8 cellular contexts compared by ENCODE assay signal in the genomic region with DNA sequence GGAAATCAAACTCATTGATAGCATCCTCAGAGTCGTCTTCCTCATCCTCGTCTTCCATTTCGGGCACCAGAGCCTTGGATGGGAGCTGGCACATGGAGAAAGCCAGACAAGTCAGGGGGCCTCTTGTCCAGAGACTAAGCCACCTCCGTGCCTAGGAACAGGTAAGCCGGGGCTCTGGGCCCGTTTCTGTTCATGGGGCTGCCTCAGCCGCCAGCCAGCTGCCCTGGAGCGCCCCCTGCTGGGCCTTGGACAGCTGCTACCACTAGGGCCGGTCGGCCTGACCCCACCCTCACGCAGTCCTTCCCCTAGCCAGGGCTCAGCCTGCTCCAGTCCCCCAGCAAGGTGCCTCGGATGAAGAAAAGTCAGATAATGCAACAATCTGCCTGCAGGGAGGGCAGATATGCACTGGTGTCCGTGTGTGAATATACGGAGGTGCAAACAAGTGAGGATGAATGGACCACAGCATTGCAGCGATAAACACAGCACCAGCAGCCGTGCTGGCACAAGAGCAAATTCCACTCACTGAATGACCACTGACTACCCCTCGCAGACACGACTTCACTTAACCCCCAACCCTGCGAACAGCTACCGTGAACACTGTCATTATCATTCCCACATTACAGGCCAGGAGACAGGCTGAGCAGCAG. TPM values are rescaled to one million over a fixed set of nuclear protein-coding genes. Genes with fewer than 3 reads are reported as not detected.
DNase-seq lines count a peak whose midpoint lies in the region; ATAC-seq, FAIRE-seq and TF ChIP-seq lines count a peak whose summit lies in the region.

No MANE protein-coding gene starts in this region.

- H3K79me2 ChIP-seq in astrocyte (ENCODE audit: insufficient read depth, low read length): peaks cover 71% of the 10 kb centered on the region

- no peak overlapping the region for H3K4me2 ChIP-seq in astrocyte (ENCODE audit: low read length)

- peak; percentile 89 for ATAC-seq in CD4-positive, alpha-beta T cell (ENCODE audit: poor library complexity)
- ATAC-seq in HG02973 (IDR thresholded peaks at IDR 0.05; ENCODE audit: unreplicated experiment): no peak

- H3K9ac ChIP-seq in astrocyte (ENCODE audit: low read length): no peak overlapping the region

- H4K20me1 ChIP-seq in astrocyte (ENCODE audit: insufficient read depth, low read length): peaks cover 84% of the 10 kb centered on the region

- POLR2A ChIA-PET in CD4-positive, alpha-beta T cell (lab: Charles Lee): interaction anchor here (0.6 to 2.0 kb wide), 7 partner anchors 11 to 116 kb away, joined by 4 to 23 read pairs (median 4); a partner anchor contains a TSS

- no peak for FAIRE-seq in astrocyte (lab: Jason Lieb, UNC)

- H3K4me1 Mint-ChIP-seq in CD4-positive, alpha-beta T cell (ENCODE audit: low read depth): peaks cover 8% of the 10 kb centered on the region
- H3K4me1 Mint-ChIP-seq in astrocyte (ENCODE audit: low read depth, unreplicated experiment): peaks cover 53% of the 10 kb centered on the region

- CTCF ChIA-PET in CD4-positive, alpha-beta T cell (lab: Charles Lee): interaction anchor here (0.7 to 3.5 kb wide), 12 partner anchors 11 to 199 kb away, joined by 3 to 45 read pairs (median 6); no protein-coding TSS in a partner anchor

- no peak overlapping the region for H3K4me3 ChIP-seq in HL-60 (replicated peaks; ENCODE audit: insufficient read depth, low read length)
- H3K4me3 ChIP-seq in astrocyte (ENCODE audit: insufficient read depth, low read depth, low read length): no peak overlapping the region

- no peaks in the 10 kb centered on the region for H3K9me3 ChIP-seq in CD4-positive, alpha-beta T cell (ENCODE audit: control insufficient read depth, low read length)
- no peaks in the 10 kb centered on the region for H3K9me3 ChIP-seq in astrocyte (ENCODE audit: insufficient read depth, low read depth, low read length)

- H3K9me3 Mint-ChIP-seq in CD4-positive, alpha-beta T cell: no peaks in the 10 kb centered on the region
- H3K9me3 Mint-ChIP-seq in astrocyte (ENCODE audit: unreplicated experiment): no peaks in the 10 kb centered on the region

- peaks cover 80% of the 10 kb centered on the region for H3K36me3 Mint-ChIP-seq in CD4-positive, alpha-beta T cell (ENCODE audit: low read depth)
- H3K36me3 Mint-ChIP-seq in astrocyte (ENCODE audit: low read depth, unreplicated experiment): peaks cover 20% of the 10 kb centered on the region

- peak; percentile 89 for TF ChIP-seq CTCF in CD4-positive, alpha-beta T cell (IDR thresholded peaks at IDR 0.05)
- TF ChIP-seq CTCF in HL-60 (IDR thresholded peaks at IDR 0.05; ENCODE audit: insufficient read depth, low read length) (peak; percentile 89), astrocyte (IDR thresholded peaks at IDR 0.05; ENCODE audit: insufficient read depth, low read depth, low read length) (peak; percentile 74)

- peaks cover 23% of the 10 kb centered on the region for H3K36me3 ChIP-seq in astrocyte (ENCODE audit: insufficient read depth, low read length)

- H2AFZ ChIP-seq in astrocyte (ENCODE audit: low read depth, low read length): no peak overlapping the region

- DNase-seq in CD4-positive, alpha-beta T cell: peak; percentile 69 to 89 (median 81)
- DNase-seq in HL-60 (ENCODE audit: low read depth in 1 of 2, low spot score in 1 of 2) (peak in 1 of 2 experiments; percentile 56), T1000 (lab: John Stamatoyannopoulos, UW) (peak; percentile 29), astrocyte (ENCODE audit: low read depth) (no peak), iPS-NIHi11 (ENCODE audit: low spot score) (peak; percentile 98), NCI-H2029 treated with DMSO at 0.1 percent for 48 hours (lab: John Stamatoyannopoulos, UW) (no peak)
- peak; percentile 60 to 68 for DNase-seq in stimulated activated CD4-positive, alpha-beta T cell treated with anti-CD3 and anti-CD28 coated beads, Interleukin-1b, Interleukin-23, amount 100 ng/mL, for 1 hour (ENCODE audit: low read depth in 2 of 2)

- intact Hi-C loops in CD4-positive, alpha-beta T cell (cut with DNase I, micrococcal nuclease): loop anchor here (1.0 to 2.0 kb wide), 3 partner anchors 25 to 200 kb away; no protein-coding TSS in a partner anchor

- H3K27ac ChIP-seq in CD4-positive, alpha-beta T cell (ENCODE audit: low read depth, low read length): no peak overlapping the region
- no peak overlapping the region for H3K27ac ChIP-seq in HL-60 (replicated peaks)
- H3K27ac ChIP-seq in astrocyte (ENCODE audit: low read depth, low read length): no peak overlapping the region

- H3K27ac Mint-ChIP-seq in CD4-positive, alpha-beta T cell: no peak overlapping the region
- no peak overlapping the region for H3K27ac Mint-ChIP-seq in astrocyte (ENCODE audit: unreplicated experiment)

- no peak overlapping the region for H3K4me3 Mint-ChIP-seq in CD4-positive, alpha-beta T cell
- H3K4me3 Mint-ChIP-seq in astrocyte (ENCODE audit: unreplicated experiment): no peak overlapping the region

- H3K4me1 ChIP-seq in astrocyte (ENCODE audit: insufficient read depth, low read length): peaks cover 42% of the 10 kb centered on the region

- H3K27me3 ChIP-seq in CD4-positive, alpha-beta T cell (ENCODE audit: control insufficient read depth, insufficient read depth, low read length): no peaks in the 10 kb centered on the region
- H3K27me3 ChIP-seq in HL-60 (ENCODE audit: insufficient read depth, poor library complexity, severe bottlenecking): no peaks in the 10 kb centered on the region
- H3K27me3 ChIP-seq in astrocyte (ENCODE audit: insufficient read depth, low read length): no peaks in the 10 kb centered on the region

- no peaks in the 10 kb centered on the region for H3K27me3 Mint-ChIP-seq in CD4-positive, alpha-beta T cell
- no peaks in the 10 kb centered on the region for H3K27me3 Mint-ChIP-seq in astrocyte (ENCODE audit: low read depth, unreplicated experiment)

RNA-seq across cellular contexts. Expression of a gene that starts 11.9 kb away (rescaled TPM):
- total RNA-seq in CD4-positive, alpha-beta T cell: 100 to 1,000 TPM; 105 to 113 TPM
- 45.8 and 54.6 TPM in 2 replicates for total RNA-seq in astrocyte

RNA-seq across cellular contexts. Expression of a gene that starts 17.0 kb away (rescaled TPM):
- 10 to 100 TPM; 19.0 to 20.2 TPM for total RNA-seq in CD4-positive, alpha-beta T cell
- 25.1 and 28.1 TPM in 2 replicates for total RNA-seq in astrocyte

RNA-seq across cellular contexts. Expression of a gene that starts 17.4 kb away (rescaled TPM):
- total RNA-seq in CD4-positive, alpha-beta T cell: 10 to 100 TPM; 90.0 to 94.0 TPM
- total RNA-seq in astrocyte: 75.0 and 80.8 TPM in 2 replicates

RNA-seq across cellular contexts. Expression of a gene that starts 59.6 kb away (rescaled TPM):
- total RNA-seq in CD4-positive, alpha-beta T cell: 1 to 10 TPM; 7.1 TPM
- 233 and 270 TPM in 2 replicates for total RNA-seq in astrocyte

Comparison
In these comparisons a context has a peak if more than half of its experiments do, and no peak if none do; other contexts are left out.
1. DNase-seq: peak in CD4-positive, alpha-beta T cell (10 of 10), T1000 (single experiment), iPS-NIHi11 (single experiment) and stimulated activated CD4-positive, alpha-beta T cell treated with anti-CD3 and anti-CD28 coated beads, Interleukin-1b, Interleukin-23, amount 100 ng/mL, for 1 hour (2 of 2); none in astrocyte (single experiment) and NCI-H2029 treated with DMSO at 0.1 percent for 48 hours (single experiment).
2. Peak in every context shown above with its lines, with median percentiles within 50 percentile points of each other: CTCF ChIP-seq.